ENCODE assay signal across 16 cellular contexts in the genomic region with DNA sequence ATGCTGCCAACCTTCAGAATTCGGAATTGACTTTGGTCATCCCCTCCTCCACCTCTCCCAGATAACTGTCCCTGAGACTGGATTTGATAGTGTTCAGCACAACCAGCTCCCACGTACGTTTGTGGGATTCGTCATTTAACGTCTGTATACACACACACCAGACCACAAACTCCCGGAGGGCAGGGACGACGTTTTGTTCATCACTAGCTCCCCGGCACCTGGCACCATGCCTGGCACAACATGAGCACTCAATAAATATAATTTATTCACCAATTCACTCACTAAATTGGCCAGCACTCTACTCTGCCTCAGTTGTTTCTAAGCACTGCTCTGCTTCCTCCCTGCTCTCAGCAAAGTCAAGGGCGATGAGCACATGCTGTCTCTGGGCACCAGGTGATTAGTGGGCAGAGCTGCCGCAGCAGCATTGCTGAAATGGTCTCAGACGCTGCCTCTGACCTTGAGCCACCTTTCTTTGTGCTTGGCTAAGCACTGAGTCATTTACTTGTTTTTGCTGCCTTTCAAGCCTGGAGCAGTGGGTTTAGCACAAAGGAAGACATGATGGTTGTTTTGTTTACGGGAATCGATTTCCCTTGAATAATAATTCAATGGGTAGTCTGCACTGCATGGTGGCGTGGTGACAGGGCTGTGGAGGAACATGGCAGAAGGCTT. TPM values are rescaled to one million over a fixed set of nuclear protein-coding genes. Genes with fewer than 3 reads are reported as not detected.
DNase-seq lines count a peak whose midpoint lies in the region; ATAC-seq and TF ChIP-seq lines count a peak whose summit lies in the region.
"Had no signal": no experiment of that assay in that cellular context is flagged by ENCODE, and none has a peak within 500 bp of the region (broad histone marks: within the 10 kb centered on the region; RNA-seq: fewer than 3 reads in every experiment).

No MANE protein-coding gene starts in this region.

- no peaks in the 10 kb centered on the region for H4K20me1 ChIP-seq in fibroblast of lung (ENCODE audit: control insufficient read depth, extremely low read depth, insufficient read depth, low read length)

- CTCF ChIA-PET in activated naive CD4-positive, alpha-beta T cell treated with anti-CD3 and anti-CD28 coated beads for 36 hours (lab: Charles Lee), result interaction anchor here (0.6 kb wide), 1 partner anchor 19 kb away, joined by 3 read pairs; the partner anchor contains the start of gene LOXHD1

- peaks cover 11% of the 10 kb centered on the region for H3K4me1 Mint-ChIP-seq in activated naive CD4-positive, alpha-beta T cell treated with anti-CD3 and anti-CD28 coated beads for 36 hours (ENCODE audit: low read depth)
- H3K4me1 Mint-ChIP-seq: memory B cell had no signal

- H3K4me3 Mint-ChIP-seq in activated naive CD4-positive, alpha-beta T cell treated with anti-CD3 and anti-CD28 coated beads for 36 hours, result no peak overlapping the region
- H3K4me3 Mint-ChIP-seq: activated CD4-positive, alpha-beta memory T cell treated with anti-CD3 and anti-CD28 coated beads for 36 hours; memory B cell had no signal

- H3K9me3 Mint-ChIP-seq in activated naive CD4-positive, alpha-beta T cell treated with anti-CD3 and anti-CD28 coated beads for 36 hours, result no peaks in the 10 kb centered on the region
- H3K9me3 Mint-ChIP-seq: activated CD4-positive, alpha-beta memory T cell treated with anti-CD3 and anti-CD28 coated beads for 36 hours; activated T-helper 2 cell treated with anti-CD3 and anti-CD28 coated beads, Interferon-gamma antibody, Interleukin-2, Interleukin-4, amounts not matched to agents 10 μg/mL and 5 μg/mL and 100 μg/mL, durations not matched to agents 14 hours and 24 hours and 36 hours; memory B cell had no signal

- H3K9ac ChIP-seq in NT2/D1 (ENCODE audit: insufficient read length, low read depth) (no peak overlapping the region), fibroblast of lung (ENCODE audit: insufficient read depth, low read length) (no peak overlapping the region)

- no peaks in the 10 kb centered on the region for H3K9me3 ChIP-seq in heart right ventricle
- no peaks in the 10 kb centered on the region for H3K9me3 ChIP-seq in NT2/D1 (ENCODE audit: insufficient read depth, low read length)
- no peaks in the 10 kb centered on the region for H3K9me3 ChIP-seq in fibroblast of lung (ENCODE audit: control insufficient read depth, insufficient read depth, low read depth, low read length)
- no peaks in the 10 kb centered on the region for H3K9me3 ChIP-seq in thyroid gland

- H3K79me2 ChIP-seq in fibroblast of lung (ENCODE audit: control insufficient read depth, insufficient read depth, low read length), result no peaks in the 10 kb centered on the region

- TF ChIP-seq POLR2A in thyroid gland (IDR thresholded peaks at IDR 0.05), result no peak

- H3K36me3 ChIP-seq in heart right ventricle (no peaks in the 10 kb centered on the region), NT2/D1 (ENCODE audit: insufficient read depth, insufficient read length, low read length) (no peaks in the 10 kb centered on the region), fibroblast of lung (ENCODE audit: control insufficient read depth, insufficient read depth, low read length) (no peaks in the 10 kb centered on the region), thyroid gland (no peaks in the 10 kb centered on the region)

- H3K27me3 ChIP-seq in heart right ventricle, result peaks cover 0 to 8% (median 0%) of the 10 kb centered on the region in 7 donors
- H3K27me3 ChIP-seq in NT2/D1 (ENCODE audit: insufficient read depth, insufficient read length), result peaks cover 17% of the 10 kb centered on the region
- H3K27me3 ChIP-seq in fibroblast of lung (ENCODE audit: control insufficient read depth, insufficient read depth, low read length), result no peaks in the 10 kb centered on the region
- no peaks in the 10 kb centered on the region for H3K27me3 ChIP-seq in thyroid gland

- TF ChIP-seq CTCF in heart right ventricle (IDR thresholded peaks at IDR 0.05), result no peak
- no peak for TF ChIP-seq CTCF in fibroblast of lung (conservative IDR thresholded peaks at IDR 0.05 in 1 of 2, IDR thresholded peaks at IDR 0.05 in 1 of 2; ENCODE audit: low read depth in 1 of 2, low read length in 2 of 2)
- no peak for TF ChIP-seq CTCF in thyroid gland (IDR thresholded peaks at IDR 0.05)

- no peak overlapping the region for H2AFZ ChIP-seq in fibroblast of lung (ENCODE audit: low read length)

- DNase-seq in Right ventricle myocardium inferior (ENCODE audit: missing footprints), result peak; percentile 25
- DNase-seq in heart right ventricle, result no peak
- peak; percentile 70 for DNase-seq in NT2/D1 (ENCODE audit: low read depth, low spot score)
- peak; percentile 8 to 71 for DNase-seq in fibroblast of lung (ENCODE audit: low read depth in 2 of 2)
- DNase-seq in thyroid gland, result peak; percentile 57 to 65
- no peak for DNase-seq in activated naive CD4-positive, alpha-beta T cell treated with anti-CD3 and anti-CD28 coated beads for 36 hours
- DNase-seq: activated CD4-positive, alpha-beta memory T cell treated with anti-CD3 and anti-CD28 coated beads for 36 hours; DMS79; NCI-H1417 had no signal

- H3K4me1 ChIP-seq in heart right ventricle, result peaks cover 0 to 10% (median 0%) of the 10 kb centered on the region in 9 donors
- peaks cover 10% of the 10 kb centered on the region for H3K4me1 ChIP-seq in NT2/D1 (ENCODE audit: insufficient read depth, insufficient read length)
- no peaks in the 10 kb centered on the region for H3K4me1 ChIP-seq in fibroblast of lung (ENCODE audit: control insufficient read depth, extremely low read depth, insufficient read depth, low read length)
- peaks cover 26 to 39% of the 10 kb centered on the region in 2 donors for H3K4me1 ChIP-seq in thyroid gland

- no peak overlapping the region for H3K4me2 ChIP-seq in fibroblast of lung (ENCODE audit: extremely low read depth, insufficient read depth, low read length)

- no peaks in the 10 kb centered on the region for H3K36me3 Mint-ChIP-seq in activated naive CD4-positive, alpha-beta T cell treated with anti-CD3 and anti-CD28 coated beads for 36 hours (ENCODE audit: low read depth)
- H3K36me3 Mint-ChIP-seq: activated CD4-positive, alpha-beta memory T cell treated with anti-CD3 and anti-CD28 coated beads for 36 hours; memory B cell had no signal

- no peak overlapping the region for H3K27ac Mint-ChIP-seq in activated naive CD4-positive, alpha-beta T cell treated with anti-CD3 and anti-CD28 coated beads for 36 hours
- H3K27ac Mint-ChIP-seq: activated CD4-positive, alpha-beta memory T cell treated with anti-CD3 and anti-CD28 coated beads for 36 hours; activated T-helper 2 cell treated with anti-CD3 and anti-CD28 coated beads, Interferon-gamma antibody, Interleukin-2, Interleukin-4, amounts not matched to agents 10 μg/mL and 5 μg/mL and 100 μg/mL, durations not matched to agents 14 hours and 24 hours and 36 hours; memory B cell had no signal

- intact Hi-C loops in Right ventricle myocardium inferior (cut with DNase I) (no loop called here), heart right ventricle (cut with DNase I) (loop anchor here in 2 of 10 donors (5.0 to 10.0 kb wide), 2 partner anchors 76 to 129 kb away; no protein-coding TSS in a partner anchor), thyroid gland (cut with DNase I) (no loop called here)
- intact Hi-C loops in activated naive CD4-positive, alpha-beta T cell treated with anti-CD3 and anti-CD28 coated beads for 36 hours (cut with micrococcal nuclease), result no loop called here

- H3K27me3 Mint-ChIP-seq in activated naive CD4-positive, alpha-beta T cell treated with anti-CD3 and anti-CD28 coated beads for 36 hours (ENCODE audit: low read depth), result no peaks in the 10 kb centered on the region

- H3K4me3 ChIP-seq in heart right ventricle (no peak overlapping the region), NT2/D1 (ENCODE audit: insufficient read length, low read depth) (no peak overlapping the region), fibroblast of lung (replicated peaks in 1 of 4; ENCODE audit: control extremely low read depth in 1 of 4, insufficient read depth in 1 of 4, low read depth in 3 of 4, low read length in 4 of 4) (no peak overlapping the region), thyroid gland (replicated peaks in 1 of 3) (no peak overlapping the region)

- ATAC-seq in Right ventricle myocardium inferior, result no peak
- ATAC-seq in heart right ventricle, result no peak
- ATAC-seq in GM21825 (IDR thresholded peaks at IDR 0.05; ENCODE audit: unreplicated experiment), result no peak
- ATAC-seq in GM21737 (IDR thresholded peaks at IDR 0.05; ENCODE audit: unreplicated experiment), result no peak
- ATAC-seq: HepG2 had no signal

- WGBS in heart right ventricle, 2 donors, result 60 to 73% methylated on average over 15 of the region's 15 CpGs
- WGBS in thyroid gland, 2 donors, result 48 to 58% methylated on average over 15 of the region's 15 CpGs

- H3K27ac ChIP-seq in heart right ventricle (no peak overlapping the region), fibroblast of lung (ENCODE audit: insufficient read depth, low read length) (no peak overlapping the region), thyroid gland (peak overlapping the region; percentile 53 to 85 (median 56))

RNA-seq across cellular contexts. Expression of gene LOXHD1, which starts 19.3 kb away (rescaled TPM):
- total RNA-seq in Right ventricle myocardium inferior (0.35 TPM), heart right ventricle (1 to 10 TPM in 4 of 10 donors, under 1 TPM in 6; 0.15 to 1.9 (median 0.95) TPM), fibroblast of lung (not detected in 2 replicates), thyroid gland (under 1 TPM; 0.11 to 0.83 (median 0.32) TPM)
- polyA plus RNA-seq in heart right ventricle (under 1 TPM; 0.19 to 0.51 TPM), fibroblast of lung (not detected in 2 replicates)
- polyA plus RNA-seq in fibroblast of lung (2012), result not detected in 2 replicates
- polyA minus RNA-seq in fibroblast of lung (ENCODE audit: low replicate concordance), result not detected in 2 replicates
- total RNA-seq in activated naive CD4-positive, alpha-beta T cell treated with anti-CD3 and anti-CD28 coated beads for 36 hours, result under 1 TPM in 1 of 2 experiments, not detected in 1; 0.05 TPM
- total RNA-seq: activated T-helper 2 cell treated with anti-CD3 and anti-CD28 coated beads, Interferon-gamma antibody, Interleukin-2, Interleukin-4, amounts not matched to agents 10 μg/mL and 5 μg/mL and 100 μg/mL, durations not matched to agents 14 hours and 24 hours and 36 hours; HepG2; T-helper 2 cell treated with Interferon-gamma antibody and Interleukin-4, amounts not matched to agents 100 ng/mL and 5 ng/mL, for 36 hours had no signal
- polyA plus RNA-seq: AG04450, HepG2 had no signal

Comparison
In these comparisons a context has a peak if more than half of its experiments do, and no peak if none do; other contexts are left out.
1. DNase-seq: peak in Right ventricle myocardium inferior (single experiment), NT2/D1 (single experiment), fibroblast of lung (2 of 2) and thyroid gland (2 of 2); none in heart right ventricle (0 of 2) and activated naive CD4-positive, alpha-beta T cell treated with anti-CD3 and anti-CD28 coated beads for 36 hours (single experiment).
2. H3K27ac ChIP-seq: peak in thyroid gland (3 of 3); none in heart right ventricle (0 of 10) and fibroblast of lung (single experiment).